ENCODE assay signal across 1 cellular context in the genomic region with DNA sequence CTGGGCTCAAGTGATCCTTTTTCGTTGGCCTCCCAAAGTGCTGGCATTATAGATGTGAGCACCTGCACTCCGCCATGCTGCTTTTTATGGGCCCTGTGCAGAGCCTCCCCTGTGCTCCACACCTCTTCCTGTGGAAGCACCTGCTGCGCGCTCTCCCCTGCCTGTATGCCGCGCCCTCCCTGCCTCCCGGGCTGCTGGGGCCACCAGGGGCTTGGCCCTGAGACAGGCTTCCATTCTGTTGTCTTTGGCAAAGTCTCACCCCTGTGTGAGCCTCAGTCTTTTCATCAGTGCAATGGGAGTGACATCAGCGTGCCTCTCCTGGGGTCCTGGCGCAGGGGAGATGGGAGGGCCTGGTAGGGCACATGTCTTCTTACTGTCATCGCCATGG.
TF ChIP-seq lines count a peak whose summit lies in the region.

No MANE protein-coding gene starts in this region.

TF ChIP-seq in HepG2, 621 proteins besides CTCF, POLR2A, EP300 and RAD21:
- TF ChIP-seq ZNF629 (CRISPR knock-in tag; conservative IDR thresholded peaks at IDR 0.05) (peak; percentile 94), SOX13 (IDR thresholded peaks at IDR 0.05) (no peak), SOX13 (CRISPR knock-in tag; conservative IDR thresholded peaks at IDR 0.05 in 1 of 2, IDR thresholded peaks at IDR 0.05 in 1 of 2) (no peak), ZMYM3 (CRISPR knock-in tag; IDR thresholded peaks at IDR 0.05) (peak; percentile 59)
